In the genomic region with DNA sequence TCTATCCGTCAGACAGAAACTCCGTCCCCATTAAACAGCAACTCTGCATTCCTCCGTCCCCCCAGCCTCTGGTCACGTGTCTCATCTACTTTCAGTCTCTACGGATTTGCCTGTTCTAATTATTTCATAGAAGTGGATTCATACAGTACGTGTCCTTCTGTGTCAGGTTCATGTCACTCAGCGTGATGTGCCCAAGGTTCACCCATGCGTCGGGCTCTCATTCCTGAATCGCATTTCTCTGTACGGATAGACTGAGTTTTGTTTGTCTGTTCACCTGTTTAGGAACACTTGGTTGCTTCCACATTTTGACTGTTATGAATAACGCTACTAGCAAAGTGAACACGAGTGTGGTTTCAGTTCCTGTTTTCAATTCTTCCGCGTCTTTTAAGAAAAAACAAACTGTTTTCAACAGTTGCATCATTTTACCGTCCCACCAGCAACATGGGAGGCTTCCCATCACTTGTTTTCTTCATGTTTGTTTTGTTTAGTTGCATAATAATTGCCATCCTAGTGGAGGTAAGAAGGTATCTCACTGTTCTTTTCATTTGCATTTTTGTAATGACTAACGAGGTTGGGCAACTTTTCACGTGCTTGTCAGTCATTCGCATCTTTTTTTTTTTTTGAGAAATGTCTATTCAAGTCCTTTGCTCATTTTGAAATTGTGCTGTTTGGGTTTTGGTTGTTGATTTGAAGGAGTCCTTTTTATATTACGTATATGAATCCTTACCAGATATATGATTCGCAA, we compare ENCODE assay signal across 7 cellular contexts. TPM values are rescaled to one million over a fixed set of nuclear protein-coding genes. Genes with fewer than 3 reads are reported as not detected.
A peak's percentile ranks its signal among the peaks of the same experiment; 100 is the strongest.
DNase-seq lines count a peak whose midpoint lies in the region; ATAC-seq, FAIRE-seq and TF ChIP-seq lines count a peak whose summit lies in the region.

No MANE protein-coding gene starts in this region.

- H3K9me3 Mint-ChIP-seq in brain (peaks cover 0 to 6% (median 5%) of the 10 kb centered on the region in 5 experiments), naive B cell (peaks cover 0 to 2% (median 0%) of the 10 kb centered on the region in 7 donors)

- POLR2A ChIA-PET in OCI-LY7 (lab: Charles Lee) = interaction anchor here (1.9 kb wide), 1 partner anchor 12 kb away, joined by 7 read pairs; no protein-coding TSS in a partner anchor

- H3K4me3 Mint-ChIP-seq in brain = peak overlapping the region in 3 of 5 experiments; percentile 1 to 60 (median 16)
- peak overlapping the region; percentile 81 to 97 (median 92) for H3K4me3 Mint-ChIP-seq in naive B cell

- CTCF ChIA-PET in OCI-LY7 (lab: Charles Lee; ENCODE audit: unreplicated experiment) = interaction anchor here (0.6 to 1.5 kb wide), 3 partner anchors 19 to 138 kb away, joined by 3 to 4 read pairs (median 4); no protein-coding TSS in a partner anchor

- H3K27me3 Mint-ChIP-seq in brain = peaks cover 12% of the 10 kb centered on the region
- no peaks in the 10 kb centered on the region for H3K27me3 Mint-ChIP-seq in naive B cell

- peak overlapping the region; percentile 75 for H3K4me2 ChIP-seq in OCI-LY7 (ENCODE audit: low read length)

- peaks cover 9% of the 10 kb centered on the region for H3K4me1 Mint-ChIP-seq in brain
- peaks cover 14 to 38% (median 37%) of the 10 kb centered on the region in 3 donors for H3K4me1 Mint-ChIP-seq in naive B cell

- H3K79me2 ChIP-seq in OCI-LY7 (ENCODE audit: insufficient read depth, low read depth, low read length) = no peaks in the 10 kb centered on the region

- intact Hi-C loops in OCI-LY7 (cut with micrococcal nuclease; ENCODE audit: unreplicated experiment) = loop anchor here (1.0 to 2.0 kb wide), 3 partner anchors 43 to 85 kb away; a partner anchor contains a TSS

- in situ Hi-C loops in GM18951 (cut with MboI; ENCODE audit: low sequenced_read_pairs, unreplicated experiment) = no loop called here

- H3K9me3 ChIP-seq in OCI-LY7 (ENCODE audit: low read length) = peaks cover 7% of the 10 kb centered on the region; the same call in 1 of the 2 replicates

- DNase-seq in OCI-LY7 (ENCODE audit: low spot score) (peak; percentile 99), naive B cell (peak; percentile 92), NCI-H187 treated with DMSO at 0.1 percent for 48 hours (lab: John Stamatoyannopoulos, UW) (no peak), HTR-8/SVneo (ENCODE audit: insufficient read length, low spot score) (no peak)

- H2AFZ ChIP-seq in OCI-LY7 (ENCODE audit: low read length) = peak overlapping the region; percentile 22; the same call in 1 of the 2 replicates

- H4K20me1 ChIP-seq in OCI-LY7 (ENCODE audit: insufficient read depth, low read length) = no peaks in the 10 kb centered on the region

- TF ChIP-seq CTCF in OCI-LY7 (conservative IDR thresholded peaks at IDR 0.05; ENCODE audit: low read length) = no peak
- no peak for TF ChIP-seq CTCF in brain (conservative IDR thresholded peaks at IDR 0.05)

- H3K27ac Mint-ChIP-seq in brain = no peak overlapping the region
- peak overlapping the region; percentile 96 to 100 (median 98) for H3K27ac Mint-ChIP-seq in naive B cell

- H3K4me3 ChIP-seq in OCI-LY7 (ENCODE audit: low read depth, low read length, poor library complexity, severe bottlenecking) = peak overlapping the region; percentile 62

- no peaks in the 10 kb centered on the region for H3K36me3 ChIP-seq in OCI-LY7 (ENCODE audit: insufficient read depth, low read length)

- no peaks in the 10 kb centered on the region for H3K9me2 ChIP-seq in OCI-LY7 (ENCODE audit: insufficient read depth, low read length)

- peak; percentile 12 for TF ChIP-seq POLR2A in GM18951 (IDR thresholded peaks at IDR 0.05; ENCODE audit: extremely low read depth, insufficient read depth, insufficient read length)

- BruUV-seq in OCI-LY7 (replicated peaks; lab: Mats Ljungman, UMichigan) = TSS peak; percentile 95

- H3K36me3 Mint-ChIP-seq in brain = no peaks in the 10 kb centered on the region
- H3K36me3 Mint-ChIP-seq in naive B cell = no peaks in the 10 kb centered on the region

- H3K27ac ChIP-seq in OCI-LY7 (ENCODE audit: low read depth, low read length, poor library complexity, severe bottlenecking) = peak overlapping the region; percentile 92

- H3K4me1 ChIP-seq in OCI-LY7 (ENCODE audit: insufficient read depth, low read length, poor library complexity, severe bottlenecking) = peaks cover 31% of the 10 kb centered on the region

- FAIRE-seq in HTR-8/SVneo (lab: Jason Lieb, UNC) = no peak

- ATAC-seq in HG02885 (IDR thresholded peaks at IDR 0.05; ENCODE audit: poor library complexity, unreplicated experiment) (peak; percentile 69), naive B cell (ENCODE audit: low read depth in 2 of 2) (peak; percentile 77 to 78)

RNA-seq across cellular contexts. Expression of a gene that starts 8.9 kb away (rescaled TPM):
- total RNA-seq in OCI-LY7 (2014; rRNA removed; shearing (Covaris generic)) = 0.25 and 0.39 TPM in 2 replicates
- total RNA-seq in OCI-LY7 (2022) = 0.65 and 2.0 TPM in 2 replicates
- polyA plus RNA-seq in brain (ENCODE audit: insufficient read depth, low read depth, low replicate concordance) (not detected), naive B cell (ENCODE audit: low read depth in 6 of 6) (1 to 10 TPM; 1.4 to 3.3 (median 2.2) TPM)

RNA-seq across cellular contexts. Expression of a gene that starts 19.6 kb away (rescaled TPM):
- 6.3 and 7.0 TPM in 2 replicates for total RNA-seq in OCI-LY7 (2014; rRNA removed; shearing (Covaris generic))
- 0.93 and 1.2 TPM in 2 replicates for total RNA-seq in OCI-LY7 (2022)
- 1.0 TPM for polyA plus RNA-seq in brain (ENCODE audit: insufficient read depth, low read depth, low replicate concordance)
- polyA plus RNA-seq in naive B cell (ENCODE audit: low read depth in 6 of 6) = 1 to 10 TPM; 3.4 to 8.3 (median 4.3) TPM

RNA-seq across cellular contexts. Expression of a gene that starts 30.0 kb away (rescaled TPM):
- not detected in 2 replicates for total RNA-seq in OCI-LY7 (2014; rRNA removed; shearing (Covaris generic))
- total RNA-seq in OCI-LY7 (2022) = not detected in 2 replicates
- polyA plus RNA-seq in brain (ENCODE audit: insufficient read depth, low read depth, low replicate concordance) (not detected), naive B cell (ENCODE audit: low read depth in 6 of 6) (not detected)

RNA-seq across cellular contexts. Expression of a gene that starts 32.5 kb away (rescaled TPM):
- total RNA-seq in OCI-LY7 (2014; rRNA removed; shearing (Covaris generic)) = 146 and 156 TPM in 2 replicates
- 134 and 154 TPM in 2 replicates for total RNA-seq in OCI-LY7 (2022)
- polyA plus RNA-seq in brain (ENCODE audit: insufficient read depth, low read depth, low replicate concordance) (86.5 TPM), naive B cell (ENCODE audit: low read depth in 6 of 6) (100 to 1,000 TPM; 193 to 258 (median 215) TPM)

RNA-seq across cellular contexts. Expression of a gene that starts 33.2 kb away (rescaled TPM):
- total RNA-seq in OCI-LY7 (2014; rRNA removed; shearing (Covaris generic)) = 8.5 and 10.3 TPM in 2 replicates
- 18.5 and 21.0 TPM in 2 replicates for total RNA-seq in OCI-LY7 (2022)
- polyA plus RNA-seq in brain (ENCODE audit: insufficient read depth, low read depth, low replicate concordance) (17.3 TPM), naive B cell (ENCODE audit: low read depth in 6 of 6) (10 to 100 TPM in 3 of 6 donors, 1 to 10 TPM in 3; 1.4 to 14.2 (median 8.8) TPM)

Comparison
In these comparisons a context has a peak if more than half of its experiments do, and no peak if none do; other contexts are left out.
1. DNase-seq: peak in OCI-LY7 (single experiment) and naive B cell (single experiment); none in NCI-H187 treated with DMSO at 0.1 percent for 48 hours (single experiment) and HTR-8/SVneo (single experiment).
2. H3K27ac Mint-ChIP-seq: peak in naive B cell (6 of 6); none in brain (0 of 5).